ENCODE assay signal across 1 cellular context in genomic region chr4:102868782-102869568, GRCh38.
TF ChIP-seq lines count a peak whose summit lies in the region.

CISD2 (plus strand) TSS chr4:102868992; CDS start chr4:102869085, 93 bp downstream.

TF ChIP-seq in GM12878, 131 proteins besides CTCF, POLR2A, EP300 and RAD21 (continued from another document):
- peak; percentile 35 for TF ChIP-seq SKIL (IDR thresholded peaks at IDR 0.05; ENCODE audit: low read depth, poor library complexity, severe bottlenecking)
